In the genomic region with DNA sequence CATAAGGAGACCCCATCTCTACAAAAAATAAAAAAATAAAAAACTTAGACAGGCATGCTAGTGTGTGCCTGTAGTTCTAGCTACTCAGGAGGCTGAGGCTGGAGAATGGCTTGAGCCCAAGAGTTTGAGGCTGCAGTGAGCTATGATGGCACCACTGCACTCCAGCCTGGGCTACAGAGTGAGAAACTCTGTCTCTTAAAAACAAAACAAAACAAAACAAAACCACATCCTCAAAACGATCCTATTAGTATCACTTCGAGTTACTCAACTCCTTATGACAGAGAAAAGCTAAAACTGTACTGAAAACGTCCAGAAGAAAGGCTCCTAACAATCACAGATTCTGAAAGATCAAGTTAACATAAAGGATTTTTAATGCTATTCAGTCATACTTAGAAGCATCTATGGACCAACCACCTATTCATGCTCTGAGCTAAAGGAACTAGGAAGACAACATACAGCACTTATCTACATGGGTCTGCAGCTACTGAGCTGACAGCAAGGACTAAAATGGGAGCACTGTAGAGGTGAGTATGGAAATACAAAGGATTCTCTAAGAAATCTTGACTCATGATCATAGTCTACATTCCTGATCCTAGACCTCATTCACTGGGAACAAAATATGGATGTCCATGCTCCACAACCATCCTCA, we compare ENCODE assay signal across 9 cellular contexts.
DNase-seq lines count a peak whose midpoint lies in the region; ATAC-seq and TF ChIP-seq lines count a peak whose summit lies in the region.
"Had no signal": no experiment of that assay in that cellular context is flagged by ENCODE, and none has a peak within 500 bp of the region (broad histone marks: within the 10 kb centered on the region; RNA-seq: fewer than 3 reads in every experiment).

No MANE protein-coding gene starts in this region.

- H3K79me2 ChIP-seq in osteoblast (ENCODE audit: insufficient read depth, low read length): no peaks in the 10 kb centered on the region

- H3K27me3 Mint-ChIP-seq in activated naive CD4-positive, alpha-beta T cell treated with anti-CD3 and anti-CD28 coated beads for 36 hours (ENCODE audit: low read depth): no peaks in the 10 kb centered on the region

- H3K4me1 ChIP-seq in osteoblast (ENCODE audit: insufficient read depth, low read length): peaks cover 10% of the 10 kb centered on the region

- TF ChIP-seq CTCF in NB4 (IDR thresholded peaks at IDR 0.05; ENCODE audit: low read depth, low read length) (no peak), osteoblast (IDR thresholded peaks at IDR 0.05; ENCODE audit: extremely low read depth, low read depth, low read length) (no peak)

- CTCF ChIA-PET in activated naive CD4-positive, alpha-beta T cell treated with anti-CD3 and anti-CD28 coated beads for 36 hours (lab: Charles Lee): interaction anchor here (0.6 kb wide), 1 partner anchor 204 kb away, joined by 3 read pairs; no protein-coding TSS in a partner anchor

- H3K27me3 ChIP-seq in osteoblast (ENCODE audit: insufficient read depth, low read length): no peaks in the 10 kb centered on the region
- no peaks in the 10 kb centered on the region for H3K27me3 ChIP-seq in H7 (ENCODE audit: control insufficient read depth, insufficient read depth, low read length)

- peak overlapping the region; percentile 54 for H3K27ac Mint-ChIP-seq in activated naive CD4-positive, alpha-beta T cell treated with anti-CD3 and anti-CD28 coated beads for 36 hours

- DNase-seq in activated naive CD4-positive, alpha-beta T cell treated with anti-CD3 and anti-CD28 coated beads for 36 hours: peak; percentile 17
- DNase-seq in activated naive CD4-positive, alpha-beta T cell treated with anti-CD3 and anti-CD28 coated beads, Interleukin-2, amount 50 U/mL, for 16 hours: no peak
- peak; percentile 64 for DNase-seq in NB4 (ENCODE audit: low read depth)
- no peak for DNase-seq in osteoblast (ENCODE audit: insufficient read length, low spot score, missing footprints)
- no peak for DNase-seq in SHP77 (lab: John Stamatoyannopoulos, UW)
- DNase-seq in H7: no peak
- no peak for DNase-seq in RKO (ENCODE audit: low spot score)
- DNase-seq: stimulated activated CD4-positive, alpha-beta T cell treated with anti-CD3 and anti-CD28 coated beads, Interleukin-4, amount 100 ng/mL, for 1 hour had no signal

- no peaks in the 10 kb centered on the region for H3K9me3 ChIP-seq in osteoblast (ENCODE audit: low read depth, low read length)

- ATAC-seq in HG02759 (IDR thresholded peaks at IDR 0.05; ENCODE audit: unreplicated experiment): peak; percentile 90

- H3K36me3 ChIP-seq in osteoblast (ENCODE audit: insufficient read depth, low read length): no peaks in the 10 kb centered on the region
- no peaks in the 10 kb centered on the region for H3K36me3 ChIP-seq in H7 (replicated peaks; ENCODE audit: control insufficient read depth, insufficient read depth, low read length)

- peak overlapping the region; percentile 49 for H3K27ac ChIP-seq in osteoblast (ENCODE audit: low read depth, low read length)

- no peak overlapping the region for H3K4me3 Mint-ChIP-seq in activated naive CD4-positive, alpha-beta T cell treated with anti-CD3 and anti-CD28 coated beads for 36 hours

- no peak for TF ChIP-seq POLR2A in NB4 (IDR thresholded peaks at IDR 0.05; ENCODE audit: extremely low read depth, insufficient read length)

- H3K4me3 ChIP-seq in NB4 (ENCODE audit: low read depth, low read length) (no peak overlapping the region), osteoblast (ENCODE audit: insufficient read depth, low read length) (no peak overlapping the region), H7 (ENCODE audit: insufficient read depth, low read depth, low read length) (no peak overlapping the region)

- no peak overlapping the region for H3K4me2 ChIP-seq in osteoblast (ENCODE audit: insufficient read depth, low read length)

- no peaks in the 10 kb centered on the region for H4K20me1 ChIP-seq in osteoblast (ENCODE audit: insufficient read depth, low read length)

- H2AFZ ChIP-seq in osteoblast (ENCODE audit: low read length): peak overlapping the region; percentile 37

- no peaks in the 10 kb centered on the region for H3K9me3 Mint-ChIP-seq in activated naive CD4-positive, alpha-beta T cell treated with anti-CD3 and anti-CD28 coated beads for 36 hours

- peaks cover 9% of the 10 kb centered on the region for H3K36me3 Mint-ChIP-seq in activated naive CD4-positive, alpha-beta T cell treated with anti-CD3 and anti-CD28 coated beads for 36 hours (ENCODE audit: low read depth)

- peaks cover 14% of the 10 kb centered on the region for H3K4me1 Mint-ChIP-seq in activated naive CD4-positive, alpha-beta T cell treated with anti-CD3 and anti-CD28 coated beads for 36 hours (ENCODE audit: low read depth)

- intact Hi-C loops in activated naive CD4-positive, alpha-beta T cell treated with anti-CD3 and anti-CD28 coated beads for 36 hours (cut with micrococcal nuclease): no loop called here

Comparison
In these comparisons a context has a peak if more than half of its experiments do, and no peak if none do; other contexts are left out.
1. DNase-seq: peak in activated naive CD4-positive, alpha-beta T cell treated with anti-CD3 and anti-CD28 coated beads for 36 hours (single experiment) and NB4 (single experiment); none in activated naive CD4-positive, alpha-beta T cell treated with anti-CD3 and anti-CD28 coated beads, Interleukin-2, amount 50 U/mL, for 16 hours (single experiment), osteoblast (single experiment), SHP77 (0 of 2), H7 (single experiment) and RKO (single experiment).